In the genomic region with DNA sequence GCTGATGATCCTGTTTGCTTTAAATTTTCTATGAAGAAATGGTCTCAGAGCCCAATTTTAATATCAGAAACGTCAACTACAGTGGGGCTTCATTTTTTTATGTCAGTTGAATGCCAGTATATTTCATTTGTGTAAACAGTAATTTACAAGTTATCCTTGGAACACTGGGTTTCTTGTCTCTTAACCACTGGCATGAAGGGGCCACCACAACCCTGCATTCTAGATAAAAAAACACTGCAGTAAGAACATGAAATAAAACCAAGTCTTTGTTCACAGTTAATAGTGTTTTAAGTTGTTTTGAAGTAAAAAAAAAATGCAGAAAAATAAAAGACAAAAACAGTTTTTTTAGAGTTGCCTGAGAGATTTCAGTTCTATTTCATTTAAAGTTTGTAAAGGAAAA, we compare ENCODE assay signal across 19 cellular contexts. TPM values are rescaled to one million over a fixed set of nuclear protein-coding genes. Genes with fewer than 3 reads are reported as not detected.
"Had no signal": no experiment of that assay in that cellular context is flagged by ENCODE, and none has a peak within 500 bp of the region (broad histone marks: within the 10 kb centered on the region; RNA-seq: fewer than 3 reads in every experiment).

No MANE protein-coding gene starts in this region.

- H3K27me3 ChIP-seq: adrenal gland, ovary, thyroid gland had no signal

- ATAC-seq: effector memory CD8-positive, alpha-beta T cell; naive thymus-derived CD4-positive, alpha-beta T cell; stimulated activated effector memory CD8-positive, alpha-beta T cell treated with anti-CD3 and anti-CD28 coated beads, Interleukin-12 subunit alpha, Interleukin-12 subunit beta, amount 100 ng/mL, for 72 hours; WTC11 had no signal

- H3K27ac Mint-ChIP-seq: activated CD4-positive, alpha-beta memory T cell treated with anti-CD3 and anti-CD28 coated beads, Interleukin-2, amount 10 ng/mL, durations not matched to agents 7 days and 5 days; activated T-cell treated with anti-CD3 and anti-CD28 coated beads, Interleukin-2, amount 50 U/mL, for 24 hours; effector memory CD8-positive, alpha-beta T cell; naive thymus-derived CD4-positive, alpha-beta T cell; stimulated activated effector memory CD8-positive, alpha-beta T cell treated with anti-CD3 and anti-CD28 coated beads, Interleukin-12 subunit alpha, Interleukin-12 subunit beta, amount 100 ng/mL, for 72 hours; WTC11 had no signal

- H3K4me3 Mint-ChIP-seq: activated CD4-positive, alpha-beta memory T cell treated with anti-CD3 and anti-CD28 coated beads, Interleukin-2, amount 10 ng/mL, durations not matched to agents 7 days and 5 days; activated T-cell treated with anti-CD3 and anti-CD28 coated beads, Interleukin-2, amount 50 U/mL, for 24 hours; effector memory CD8-positive, alpha-beta T cell; naive thymus-derived CD4-positive, alpha-beta T cell; stimulated activated effector memory CD8-positive, alpha-beta T cell treated with anti-CD3 and anti-CD28 coated beads, Interleukin-12 subunit alpha, Interleukin-12 subunit beta, amount 100 ng/mL, for 72 hours; WTC11 had no signal

- H3K36me3 ChIP-seq: adrenal gland, ovary, thyroid gland had no signal

- H3K4me1 ChIP-seq: thyroid gland had no signal

- H3K9me3 ChIP-seq: adrenal gland, ovary, thyroid gland had no signal

- DNase-seq: activated CD4-positive, alpha-beta memory T cell treated with anti-CD3 and anti-CD28 coated beads, Interleukin-2, amount 10 ng/mL, durations not matched to agents 7 days and 5 days; activated CD4-positive, alpha-beta T cell treated with anti-CD3 and anti-CD28 coated beads for 4 hours; activated naive CD4-positive, alpha-beta T cell treated with anti-CD3 and anti-CD28 coated beads, Interleukin-2, amount 50 U/mL, for 16 hours; activated T-cell treated with anti-CD3 and anti-CD28 coated beads, Interleukin-2, amount 50 U/mL, for 24 hours; adrenal gland; cerebellar nuclear complex; dermis blood vessel endothelial cell; effector memory CD8-positive, alpha-beta T cell; head of caudate nucleus; islet precursor cell; naive thymus-derived CD4-positive, alpha-beta T cell; ovary; T-helper 2 cell; thyroid gland had no signal

- H3K27me3 Mint-ChIP-seq: activated CD4-positive, alpha-beta memory T cell treated with anti-CD3 and anti-CD28 coated beads, Interleukin-2, amount 10 ng/mL, durations not matched to agents 7 days and 5 days; activated T-cell treated with anti-CD3 and anti-CD28 coated beads, Interleukin-2, amount 50 U/mL, for 24 hours; effector memory CD8-positive, alpha-beta T cell; naive thymus-derived CD4-positive, alpha-beta T cell had no signal

- H3K4me3 ChIP-seq: adrenal gland, ovary, thyroid gland had no signal

- H3K36me3 Mint-ChIP-seq: naive thymus-derived CD4-positive, alpha-beta T cell; stimulated activated effector memory CD8-positive, alpha-beta T cell treated with anti-CD3 and anti-CD28 coated beads, Interleukin-12 subunit alpha, Interleukin-12 subunit beta, amount 100 ng/mL, for 72 hours; WTC11 had no signal

- H3K9me3 Mint-ChIP-seq: activated CD4-positive, alpha-beta memory T cell treated with anti-CD3 and anti-CD28 coated beads, Interleukin-2, amount 10 ng/mL, durations not matched to agents 7 days and 5 days; activated T-cell treated with anti-CD3 and anti-CD28 coated beads, Interleukin-2, amount 50 U/mL, for 24 hours; stimulated activated effector memory CD8-positive, alpha-beta T cell treated with anti-CD3 and anti-CD28 coated beads, Interleukin-12 subunit alpha, Interleukin-12 subunit beta, amount 100 ng/mL, for 72 hours had no signal

- H3K4me1 Mint-ChIP-seq: activated CD4-positive, alpha-beta memory T cell treated with anti-CD3 and anti-CD28 coated beads, Interleukin-2, amount 10 ng/mL, durations not matched to agents 7 days and 5 days; naive thymus-derived CD4-positive, alpha-beta T cell; stimulated activated effector memory CD8-positive, alpha-beta T cell treated with anti-CD3 and anti-CD28 coated beads, Interleukin-12 subunit alpha, Interleukin-12 subunit beta, amount 100 ng/mL, for 72 hours; WTC11 had no signal

- H3K27ac ChIP-seq: adrenal gland, epithelial cell of prostate, ovary, thyroid gland had no signal

RNA-seq across cellular contexts. Expression of a gene that starts 8.0 kb away (rescaled TPM):
- total RNA-seq: activated CD4-positive, alpha-beta memory T cell treated with anti-CD3 and anti-CD28 coated beads, Interleukin-2, amount 10 ng/mL, durations not matched to agents 7 days and 5 days; adrenal gland; dermis blood vessel endothelial cell; lung microvascular endothelial cell; mononuclear cell; naive thymus-derived CD4-positive, alpha-beta T cell; ovary; WTC11 had no signal
- polyA plus RNA-seq: naive thymus-derived CD4-positive, alpha-beta T cell; ovary had no signal
